Comparison of ENCODE assay signal across 8 cellular contexts in genomic region chr7:128525584-128525983, GRCh38. TPM values are rescaled to one million over a fixed set of nuclear protein-coding genes. Genes with fewer than 3 reads are reported as not detected.
DNase-seq lines count a peak whose midpoint lies in the region; ATAC-seq and TF ChIP-seq lines count a peak whose summit lies in the region.
"Not testable (repeated sequence)": the region's sequence is repeated elsewhere in the genome, so short reads cannot be mapped to it uniquely, and the experiment has no call there.

No MANE protein-coding gene starts in this region.

- H3K9ac ChIP-seq in endodermal cell (ENCODE audit: extremely low read depth, low read length, poor library complexity, severe bottlenecking) = not testable (repeated sequence)

- TF ChIP-seq CTCF in endodermal cell (conservative IDR thresholded peaks at IDR 0.05); heart left ventricle (IDR thresholded peaks at IDR 0.05); psoas muscle (IDR thresholded peaks at IDR 0.05): not testable (repeated sequence)

- H3K4me1 ChIP-seq in endodermal cell (ENCODE audit: control insufficient read depth, insufficient read depth, low read length) = not testable (repeated sequence)
- H3K4me1 ChIP-seq in heart left ventricle (peaks cover 0 to 29% (median 11%) of the 10 kb centered on the region in 12 donors), psoas muscle (peaks cover 12% of the 10 kb centered on the region)

- not testable (repeated sequence) for H3K27me3 Mint-ChIP-seq in activated naive CD4-positive, alpha-beta T cell treated with anti-CD3 and anti-CD28 coated beads for 36 hours (ENCODE audit: low read depth); endodermal cell (ENCODE audit: insufficient read depth)

- peak overlapping the region; percentile 28 for H3K27ac Mint-ChIP-seq in activated naive CD4-positive, alpha-beta T cell treated with anti-CD3 and anti-CD28 coated beads for 36 hours
- H3K27ac Mint-ChIP-seq in endodermal cell = peak overlapping the region; percentile 72

- TF ChIP-seq POLR2A in heart left ventricle (IDR thresholded peaks at IDR 0.05) = not testable (repeated sequence)

- H3K36me3 Mint-ChIP-seq in activated naive CD4-positive, alpha-beta T cell treated with anti-CD3 and anti-CD28 coated beads for 36 hours (ENCODE audit: low read depth); endodermal cell (ENCODE audit: low read depth): not testable (repeated sequence)

- not testable (repeated sequence) for H3K9me3 ChIP-seq in endodermal cell (ENCODE audit: control insufficient read depth, low read length); heart left ventricle; psoas muscle

- H3K4me3 ChIP-seq in endodermal cell (ENCODE audit: low read length); heart left ventricle; psoas muscle: not testable (repeated sequence)

- not testable (repeated sequence) for H3K9me3 Mint-ChIP-seq in activated naive CD4-positive, alpha-beta T cell treated with anti-CD3 and anti-CD28 coated beads for 36 hours; endodermal cell

- CTCF ChIA-PET in activated naive CD4-positive, alpha-beta T cell treated with anti-CD3 and anti-CD28 coated beads for 36 hours (lab: Charles Lee) = not testable (repeated sequence)

- not testable (repeated sequence) for H3K36me3 ChIP-seq in endodermal cell (ENCODE audit: control insufficient read depth, insufficient read depth, low read length); heart left ventricle; psoas muscle (ENCODE audit: insufficient read depth in 1 of 2, low read depth in 1 of 2)

- H3K27me3 ChIP-seq in endodermal cell (ENCODE audit: control insufficient read depth, insufficient read depth, low read length, poor library complexity, severe bottlenecking); heart left ventricle; psoas muscle (ENCODE audit: insufficient read depth in 3 of 3, low read length in 2 of 3): not testable (repeated sequence)

- ATAC-seq in heart left ventricle (peak in 3 of 4 donors; percentile 14 to 50 (median 23)), psoas muscle (peak; percentile 35 to 58 (median 51))

- DNase-seq in COLO668 (lab: John Stamatoyannopoulos, UW; ENCODE audit: unreplicated experiment) (peak; percentile 28), HuH-7 (ENCODE audit: low spot score) (peak; percentile 17), RKO (ENCODE audit: low spot score) (peak; percentile 30), heart left ventricle (peak in 1 of 5 donors; percentile 35), lung microvascular endothelial cell (ENCODE audit: low read depth in 2 of 2) (peak; percentile 37 to 52)
- not testable (repeated sequence) for DNase-seq in activated naive CD4-positive, alpha-beta T cell treated with anti-CD3 and anti-CD28 coated beads for 36 hours; endodermal cell; psoas muscle

- 86% methylated on average over 4 of the region's 4 CpGs; no CpG with 5 or more reads in 1 of the 2 experiments for WGBS in endodermal cell (ENCODE audit: insufficient coverage in 1 of 2, insufficient read length in 1 of 2), 2 experiments
- WGBS in heart left ventricle, 4 donors = 54 to 65% (median 61%) methylated on average over 4 of the region's 4 CpGs
- WGBS in psoas muscle, 3 donors = 65 to 72% (median 71%) methylated on average over 4 of the region's 4 CpGs

- intact Hi-C loops in activated naive CD4-positive, alpha-beta T cell treated with anti-CD3 and anti-CD28 coated beads for 36 hours (cut with micrococcal nuclease); heart left ventricle (cut with DNase I); psoas muscle (cut with DNase I): not testable (repeated sequence)

- not testable (repeated sequence) for H3K4me3 Mint-ChIP-seq in activated naive CD4-positive, alpha-beta T cell treated with anti-CD3 and anti-CD28 coated beads for 36 hours; endodermal cell

- H3K27ac ChIP-seq in endodermal cell (ENCODE audit: low read depth, low read length) = not testable (repeated sequence)
- peak overlapping the region in 2 of 12 donors; percentile 11 to 38 for H3K27ac ChIP-seq in heart left ventricle
- H3K27ac ChIP-seq in psoas muscle = peak overlapping the region; percentile 61

- peaks cover 14% of the 10 kb centered on the region for H3K4me1 Mint-ChIP-seq in activated naive CD4-positive, alpha-beta T cell treated with anti-CD3 and anti-CD28 coated beads for 36 hours (ENCODE audit: low read depth)
- peaks cover 11% of the 10 kb centered on the region for H3K4me1 Mint-ChIP-seq in endodermal cell

RNA-seq across cellular contexts. Expression of gene METTL2B, which starts 49.0 kb away (rescaled TPM):
- total RNA-seq in activated naive CD4-positive, alpha-beta T cell treated with anti-CD3 and anti-CD28 coated beads for 36 hours = 10 to 100 TPM; 35.9 to 36.2 TPM
- total RNA-seq in endodermal cell (10 to 100 TPM; 39.8 to 50.5 TPM), heart left ventricle (10 to 100 TPM; 15.0 to 24.6 (median 21.4) TPM), lung microvascular endothelial cell (15.3 and 18.5 TPM in 2 replicates), psoas muscle (10 to 100 TPM; 18.1 to 29.2 (median 21.8) TPM)
- 26.7 TPM for polyA plus RNA-seq in endodermal cell (2013, experiment 1 of 2)
- polyA plus RNA-seq in endodermal cell (2013, experiment 2 of 2) = 25.5 TPM
- polyA plus RNA-seq in heart left ventricle (10 to 100 TPM in 1 of 2 donors, 1 to 10 TPM in 1; 9.1 to 20.0 TPM), psoas muscle (10 to 100 TPM; 11.8 to 26.0 (median 24.2) TPM)
